Comparison of ENCODE assay signal across 17 cellular contexts in genomic region chr5:15495026-15495425, GRCh38. TPM values are rescaled to one million over a fixed set of nuclear protein-coding genes. Genes with fewer than 3 reads are reported as not detected.
"Had no signal": no experiment of that assay in that cellular context is flagged by ENCODE, and none has a peak within 500 bp of the region (broad histone marks: within the 10 kb centered on the region; RNA-seq: fewer than 3 reads in every experiment).

No MANE protein-coding gene starts in this region.

- ATAC-seq: activated CD8-positive, alpha-beta T cell treated with anti-CD3 and anti-CD28 coated beads, Interleukin-2, amount 10 ng/mL, durations not matched to agents 7 days and 5 days; body of pancreas; heart left ventricle; left colon; stimulated activated naive B cell treated with anti-CD40 and anti-IgM and Interleukin-4, amounts not matched to agents 10 μg/mL and 1 μg/mL and 100 μg/mL, for 72 hours had no signal

- DNase-seq: activated B cell treated with CpG ODN at 0.5 μM for 24 hours; activated CD4-positive, alpha-beta T cell treated with anti-CD3 and anti-CD28 coated beads, Interleukin-2, amount 10 ng/mL, durations not matched to agents 24 days and 14 days; activated CD8-positive, alpha-beta memory T cell treated with anti-CD3 and anti-CD28 coated beads, Interleukin-2, amount 50 U/mL, for 4 hours; activated CD8-positive, alpha-beta T cell treated with anti-CD3 and anti-CD28 coated beads, Interleukin-2, amount 10 ng/mL, durations not matched to agents 7 days and 5 days; activated gamma-delta T cell treated with Interleukin-2 at 50 U/mL for 16 hours; activated T-cell treated with anti-CD3 and anti-CD28 coated beads, Interleukin-2, amount 50 U/mL, for 48 hours; amniotic stem cell; body of pancreas; caudate nucleus; foreskin melanocyte; heart left ventricle; immature natural killer cell; left colon; stimulated activated CD4-positive, alpha-beta T cell treated with anti-CD3 and anti-CD28 coated beads, Interleukin-2, amount 100 ng/mL, for 48 hours; stimulated activated naive B cell treated with anti-CD40 and anti-IgM and Interleukin-4, amounts not matched to agents 10 μg/mL and 1 μg/mL and 100 μg/mL, for 72 hours; thyroid gland had no signal

RNA-seq across cellular contexts. Expression of gene FBXL7, which starts 5.0 kb away (rescaled TPM):
- total RNA-seq: activated B cell treated with CpG ODN at 0.5 μM for 24 hours; activated CD4-positive, alpha-beta T cell treated with anti-CD3 and anti-CD28 coated beads, Interleukin-2, amount 10 ng/mL, durations not matched to agents 24 days and 14 days; activated CD8-positive, alpha-beta T cell treated with anti-CD3 and anti-CD28 coated beads, Interleukin-2, amount 10 ng/mL, durations not matched to agents 7 days and 5 days; T-helper 2 cell treated with Interferon-gamma antibody and Interleukin-4, amounts not matched to agents 100 ng/mL and 5 ng/mL, for 36 hours had no signal
